1 cellular context compared by ENCODE assay signal in genomic region chr3:122415762-122416654, GRCh38.
TF ChIP-seq lines count a peak whose summit lies in the region.

Gene WDR5B (minus strand): TSS chr3:122416062. CDS start chr3:122415528, 534 bp downstream.

TF ChIP-seq in HepG2, 621 proteins besides CTCF, POLR2A, EP300 and RAD21 (continued from another document):
- TF ChIP-seq ZNF513 (CRISPR knock-in tag; conservative IDR thresholded peaks at IDR 0.05) (no peak), TOPORS (CRISPR knock-in tag; IDR thresholded peaks at IDR 0.05) (no peak), ZNF747 (CRISPR knock-in tag; IDR thresholded peaks at IDR 0.05; ENCODE audit: borderline replicate concordance) (peak; percentile 64; the same call in 1 of the 2 replicates), ZSCAN21 (CRISPR knock-in tag; IDR thresholded peaks at IDR 0.05; ENCODE audit: borderline replicate concordance) (no peak), CEBPZ (IDR thresholded peaks at IDR 0.05; ENCODE audit: low read length) (no peak), ZNF136 (CRISPR knock-in tag; IDR thresholded peaks at IDR 0.05; ENCODE audit: low read depth) (0 out of 2 replicates have a peak, but pooled peaks have one; percentile 89), ZBTB2 (CRISPR knock-in tag; IDR thresholded peaks at IDR 0.05; ENCODE audit: low read depth) (no peak), ZNF10 (CRISPR knock-in tag; IDR thresholded peaks at IDR 0.05; ENCODE audit: borderline replicate concordance, low read depth) (no peak), HOXA5 (CRISPR knock-in tag; IDR thresholded peaks at IDR 0.05) (peak; percentile 82), ZNF329 (CRISPR knock-in tag; IDR thresholded peaks at IDR 0.05; ENCODE audit: low read depth) (0 out of 2 replicates have a peak, but pooled peaks have one; percentile 34), LBX2 (CRISPR knock-in tag; IDR thresholded peaks at IDR 0.05; ENCODE audit: borderline replicate concordance) (no peak), ISX (CRISPR knock-in tag; conservative IDR thresholded peaks at IDR 0.05) (0 out of 2 replicates have a peak, but pooled peaks have one; percentile 67), ZNF879 (CRISPR knock-in tag; IDR thresholded peaks at IDR 0.05) (no peak), ZMYM4 (CRISPR knock-in tag; IDR thresholded peaks at IDR 0.05) (peak; percentile 74; the same call in 1 of the 2 replicates), ZNF230 (CRISPR knock-in tag; IDR thresholded peaks at IDR 0.05) (no peak), ZNF12 (CRISPR knock-in tag; IDR thresholded peaks at IDR 0.05) (no peak), HMG20A (CRISPR knock-in tag; IDR thresholded peaks at IDR 0.05; ENCODE audit: borderline replicate concordance) (no peak), NR0B2 (CRISPR knock-in tag; IDR thresholded peaks at IDR 0.05) (peak; percentile 80), ZNF749 (CRISPR knock-in tag; IDR thresholded peaks at IDR 0.05; ENCODE audit: borderline replicate concordance) (no peak), ZFY (CRISPR knock-in tag; IDR thresholded peaks at IDR 0.05) (peak; percentile 95), ZNF678 (CRISPR knock-in tag; IDR thresholded peaks at IDR 0.05) (no peak), ARID4A (CRISPR knock-in tag; IDR thresholded peaks at IDR 0.05; ENCODE audit: borderline replicate concordance) (peak; percentile 84; the same call in 1 of the 2 replicates), ZBTB3 (CRISPR knock-in tag; IDR thresholded peaks at IDR 0.05; ENCODE audit: borderline replicate concordance, low read depth) (no peak; the same call in 1 of the 2 replicates), ZBTB8A (CRISPR knock-in tag; IDR thresholded peaks at IDR 0.05; ENCODE audit: borderline replicate concordance, low read depth) (no peak), ZNF703 (CRISPR knock-in tag; IDR thresholded peaks at IDR 0.05; ENCODE audit: borderline replicate concordance) (no peak), ARID3A (IDR thresholded peaks at IDR 0.05; ENCODE audit: low read depth, low read length) (no peak), NFE2L1 (CRISPR knock-in tag; IDR thresholded peaks at IDR 0.05; ENCODE audit: borderline replicate concordance) (no peak), HOMEZ (CRISPR knock-in tag; IDR thresholded peaks at IDR 0.05; ENCODE audit: low read depth) (no peak), ZNF800 (CRISPR knock-in tag; IDR thresholded peaks at IDR 0.05) (no peak), TRIM22 (IDR thresholded peaks at IDR 0.05) (no peak), ZNF792 (CRISPR knock-in tag; IDR thresholded peaks at IDR 0.05) (peak; percentile 61; the same call in 1 of the 2 replicates), BCLAF1 (IDR thresholded peaks at IDR 0.05) (no peak)
